12 cellular contexts compared by ENCODE assay signal in genomic region chr5:180127682-180128670, GRCh38. TPM values are rescaled to one million over a fixed set of nuclear protein-coding genes. Genes with fewer than 3 reads are reported as not detected.
DNase-seq lines count a peak whose midpoint lies in the region; ATAC-seq and TF ChIP-seq lines count a peak whose summit lies in the region.
"Had no signal": no experiment of that assay in that cellular context is flagged by ENCODE, and none has a peak within 500 bp of the region (broad histone marks: within the 10 kb centered on the region; RNA-seq: fewer than 3 reads in every experiment).

No MANE protein-coding gene starts in this region.

- no peak overlapping the region for H3K4ac ChIP-seq in trophoblast cell (ENCODE audit: low read depth, low read length)

- no peaks in the 10 kb centered on the region for H3K9me3 Mint-ChIP-seq in GM23338
- H3K9me3 Mint-ChIP-seq: CD14-positive monocyte, neural crest cell, WTC11 had no signal

- no peak overlapping the region for H3K4me3 ChIP-seq in BLaER1 treated with 17β-estradiol and CSF1 and Interleukin-3, amounts not matched to agents 10 nM and 100 nM
- H3K4me3 ChIP-seq in GM23338 (no peak overlapping the region), epithelial cell of proximal tubule (ENCODE audit: low read depth, low read length) (peak overlapping the region; percentile 32), trophoblast cell (ENCODE audit: low read depth, low read length) (peak overlapping the region; percentile 40)

- peak overlapping the region in 6 of 11 experiments; percentile 16 to 53 (median 48); a peak in 12 of 22 replicates for H3K27ac ChIP-seq in BLaER1 treated with 17β-estradiol and CSF1 and Interleukin-3, amounts not matched to agents 10 nM and 100 nM
- H3K27ac ChIP-seq in GM23338 (ENCODE audit: low read depth) (no peak overlapping the region), trophoblast cell (ENCODE audit: low read depth, low read length) (no peak overlapping the region)
- H3K27ac ChIP-seq: epithelial cell of prostate had no signal

- peak overlapping the region in 7 of 11 experiments; percentile 21 to 47 (median 41); a peak in 11 of 22 replicates for H3K9ac ChIP-seq in BLaER1 treated with 17β-estradiol and CSF1 and Interleukin-3, amounts not matched to agents 10 nM and 100 nM
- H3K9ac ChIP-seq in trophoblast cell (ENCODE audit: low read length): no peak overlapping the region

- no peak overlapping the region for H3K18ac ChIP-seq in trophoblast cell (ENCODE audit: low read length)

- TF ChIP-seq CTCF in GM23338 (conservative IDR thresholded peaks at IDR 0.05; ENCODE audit: low read depth in 2 of 2): no peak
- no peak for TF ChIP-seq CTCF in epithelial cell of proximal tubule (conservative IDR thresholded peaks at IDR 0.05; ENCODE audit: low read depth, low read length)

- no peaks in the 10 kb centered on the region for H3K9me3 ChIP-seq in BLaER1 treated with 17β-estradiol and CSF1 and Interleukin-3, amounts not matched to agents 10 nM and 100 nM (replicated peaks in 1 of 11)
- H3K9me3 ChIP-seq in trophoblast cell (ENCODE audit: insufficient read depth, low read depth, low read length): no peaks in the 10 kb centered on the region

- H3K27me3 Mint-ChIP-seq in GM23338 (ENCODE audit: insufficient read depth, low read depth, poor library complexity): peaks cover 10% of the 10 kb centered on the region

- no peak overlapping the region for H4K12ac ChIP-seq in trophoblast cell (ENCODE audit: low read depth, low read length)

- H3K36me3 ChIP-seq in BLaER1 treated with 17β-estradiol and CSF1 and Interleukin-3, amounts not matched to agents 10 nM and 100 nM: no peaks in the 10 kb centered on the region
- H3K36me3 ChIP-seq in GM23338 (ENCODE audit: insufficient read depth): no peaks in the 10 kb centered on the region
- no peaks in the 10 kb centered on the region for H3K36me3 ChIP-seq in trophoblast cell (ENCODE audit: control insufficient read depth in 1 of 2, insufficient read depth in 2 of 2, low read length in 2 of 2)

- DNase-seq in GM23338 (ENCODE audit: low spot score) (no peak), epithelial cell of proximal tubule (ENCODE audit: low read depth) (no peak), trophoblast cell (no peak), COLO829 (ENCODE audit: low spot score) (no peak), erythroblast (lab: John Stamatoyannopoulos, UW) (no peak)
- no peak for DNase-seq in stimulated activated naive CD4-positive, alpha-beta T cell (lab: John Stamatoyannopoulos, UW)
- DNase-seq: NCI-H2227 treated with DMSO at 0.1 percent for 48 hours had no signal

- no peak overlapping the region for H3K27ac Mint-ChIP-seq in GM23338
- H3K27ac Mint-ChIP-seq: CD14-positive monocyte, WTC11 had no signal

- no peaks in the 10 kb centered on the region for H4K20me1 ChIP-seq in BLaER1 treated with 17β-estradiol and CSF1 and Interleukin-3, amounts not matched to agents 10 nM and 100 nM
- H4K20me1 ChIP-seq in GM23338 (replicated peaks; ENCODE audit: insufficient read depth): no peaks in the 10 kb centered on the region

- H3F3A ChIP-seq in GM23338 (replicated peaks; ENCODE audit: low read depth): no peaks in the 10 kb centered on the region

- no peak overlapping the region for H2BK5ac ChIP-seq in trophoblast cell (ENCODE audit: low read depth, low read length, poor library complexity)

- peaks cover 15 to 28% (median 19%) of the 10 kb centered on the region in 10 experiments for H3K4me1 ChIP-seq in BLaER1 treated with 17β-estradiol and CSF1 and Interleukin-3, amounts not matched to agents 10 nM and 100 nM
- H3K4me1 ChIP-seq in GM23338 (ENCODE audit: insufficient read depth): no peaks in the 10 kb centered on the region
- H3K4me1 ChIP-seq in trophoblast cell (ENCODE audit: control insufficient read depth in 1 of 2, insufficient read depth in 2 of 2, low read length in 2 of 2): peaks cover 0 to 2% of the 10 kb centered on the region in 2 experiments

- no peaks in the 10 kb centered on the region for H3K27me3 ChIP-seq in BLaER1 treated with 17β-estradiol and CSF1 and Interleukin-3, amounts not matched to agents 10 nM and 100 nM
- no peaks in the 10 kb centered on the region for H3K27me3 ChIP-seq in GM23338 (ENCODE audit: insufficient read depth)
- H3K27me3 ChIP-seq in trophoblast cell (ENCODE audit: insufficient read depth, low read length): no peaks in the 10 kb centered on the region

- H3K36me3 Mint-ChIP-seq in GM23338 (ENCODE audit: low read depth): no peaks in the 10 kb centered on the region
- H3K36me3 Mint-ChIP-seq: CD14-positive monocyte, WTC11 had no signal

- H3K4me1 Mint-ChIP-seq in GM23338: peaks cover 3% of the 10 kb centered on the region; the same call in 1 of the 3 replicates
- H3K4me1 Mint-ChIP-seq: neural crest cell had no signal

- H2AFZ ChIP-seq in GM23338: 0 out of 2 replicates have a peak overlapping the region, but pooled peaks have one; percentile 66
- H2AFZ ChIP-seq in trophoblast cell (ENCODE audit: insufficient read depth, low read length, poor library complexity): no peak overlapping the region

- no peaks in the 10 kb centered on the region for H3K79me1 ChIP-seq in trophoblast cell (ENCODE audit: low read length)

- no CpG with 5 or more reads among the region's 25 CpGs for WGBS in trophoblast cell (ENCODE audit: extremely low coverage, insufficient coverage, insufficient read length)

- peak overlapping the region; percentile 40 to 87 (median 74) for H3K4me2 ChIP-seq in BLaER1 treated with 17β-estradiol and CSF1 and Interleukin-3, amounts not matched to agents 10 nM and 100 nM
- H3K4me2 ChIP-seq in GM23338: no peak overlapping the region
- H3K4me2 ChIP-seq in trophoblast cell (ENCODE audit: low read length): no peak overlapping the region

- H3K14ac ChIP-seq in trophoblast cell (ENCODE audit: low read length): no peak overlapping the region

- H3K79me2 ChIP-seq in GM23338 (replicated peaks; ENCODE audit: insufficient read depth) (no peaks in the 10 kb centered on the region), trophoblast cell (ENCODE audit: control insufficient read depth, insufficient read depth, low read length, poor library complexity) (no peaks in the 10 kb centered on the region)

- H4K8ac ChIP-seq in trophoblast cell (ENCODE audit: low read depth, low read length): no peak overlapping the region

- no peak overlapping the region for H2AK5ac ChIP-seq in trophoblast cell (ENCODE audit: low read length)

- no peak for TF ChIP-seq POLR2A in erythroblast (IDR thresholded peaks at IDR 0.05; ENCODE audit: low read length)

- peak; percentile 13 for ATAC-seq in GM23338

- no peak overlapping the region for H3K4me3 Mint-ChIP-seq in GM23338
- H3K4me3 Mint-ChIP-seq: CD14-positive monocyte, neural crest cell, WTC11 had no signal

- H3K23ac ChIP-seq in trophoblast cell (ENCODE audit: low read length): no peak overlapping the region

- no peaks in the 10 kb centered on the region for H3K9me2 ChIP-seq in GM23338 (ENCODE audit: insufficient read depth)

- H4K91ac ChIP-seq in trophoblast cell (ENCODE audit: low read depth, low read length): no peak overlapping the region

- H2BK120ac ChIP-seq in trophoblast cell (ENCODE audit: insufficient read depth, low read length, poor library complexity): no peak overlapping the region

- no peak overlapping the region for H2BK12ac ChIP-seq in trophoblast cell (ENCODE audit: low read length)

TF ChIP-seq in GM23338, 12 proteins besides CTCF, POLR2A, EP300 and RAD21 (continues in another document):
- TF ChIP-seq JUNB (IDR thresholded peaks at IDR 0.05; ENCODE audit: unreplicated experiment) (no peak), REST (IDR thresholded peaks at IDR 0.05; ENCODE audit: unreplicated experiment) (no peak), ZNF331 (CRISPR knock-in tag; IDR thresholded peaks at IDR 0.05; ENCODE audit: low read depth) (no peak), ZNF114 (CRISPR knock-in tag; IDR thresholded peaks at IDR 0.05) (no peak), ETS1 (IDR thresholded peaks at IDR 0.05) (no peak), NANOG (IDR thresholded peaks at IDR 0.05; ENCODE audit: borderline replicate concordance) (no peak), EZH2 (IDR thresholded peaks at IDR 0.05; ENCODE audit: low read depth, unreplicated experiment) (no peak), EZH2phosphoT487 (IDR thresholded peaks at IDR 0.05; ENCODE audit: unreplicated experiment) (no peak)

RNA-seq across cellular contexts. Expression of gene RNF130, which starts 56.4 kb away (rescaled TPM):
- 65.1 and 97.3 TPM in 2 replicates for total RNA-seq in GM23338 (2014; rRNA removed; shearing (Covaris generic))
- 55.1 and 60.1 TPM in 2 replicates for polyA plus RNA-seq in GM23338 (2016; fragmentation: Nextera tagmentation; extraction: Ambion mirVana)
- 28.3 and 36.6 TPM in 2 replicates for total RNA-seq in epithelial cell of proximal tubule
- polyA plus RNA-seq in trophoblast cell (2013): 20.1 and 20.9 TPM in 2 replicates

Comparison
In these comparisons a context has a peak if more than half of its experiments do, and no peak if none do; other contexts are left out.
1. H3K27ac ChIP-seq: peak in BLaER1 treated with 17β-estradiol and CSF1 and Interleukin-3, amounts not matched to agents 10 nM and 100 nM (6 of 11); none in GM23338 (single experiment) and trophoblast cell (single experiment).
2. H3K4me2 ChIP-seq: peak in BLaER1 treated with 17β-estradiol and CSF1 and Interleukin-3, amounts not matched to agents 10 nM and 100 nM (11 of 11); none in GM23338 (single experiment) and trophoblast cell (single experiment).
3. H3K4me3 ChIP-seq: peak in epithelial cell of proximal tubule (single experiment) and trophoblast cell (single experiment); none in BLaER1 treated with 17β-estradiol and CSF1 and Interleukin-3, amounts not matched to agents 10 nM and 100 nM (0 of 10) and GM23338 (single experiment).